ENCODE assay signal across 24 cellular contexts in the genomic region with DNA sequence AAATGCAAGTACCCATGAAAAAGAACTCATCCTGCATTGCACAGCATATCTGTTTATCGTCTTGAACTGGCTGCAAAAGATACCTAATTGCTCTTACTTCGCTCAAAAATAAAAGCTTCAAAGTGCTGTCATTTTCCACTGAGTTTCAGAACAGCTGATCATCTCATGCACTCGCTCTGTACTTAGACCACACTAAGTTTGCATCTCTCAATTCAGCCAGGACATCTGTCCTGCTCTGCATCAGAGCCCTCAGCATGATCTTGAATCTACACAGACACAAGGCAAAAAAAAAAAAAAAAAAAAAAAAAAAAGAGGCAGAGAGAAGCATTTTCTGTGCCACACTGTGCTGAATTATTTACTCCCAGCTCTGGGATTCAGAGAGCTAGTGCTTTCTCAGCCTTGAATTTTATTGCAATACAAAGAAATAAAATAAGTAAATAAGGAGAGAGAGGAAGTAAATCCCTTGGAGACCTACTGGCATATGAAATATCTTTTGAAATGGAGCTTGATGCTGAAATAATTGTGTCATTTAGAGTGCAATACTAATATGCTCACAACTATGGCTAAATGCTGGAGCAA.
"Had no signal": no experiment of that assay in that cellular context is flagged by ENCODE, and none has a peak within 500 bp of the region (broad histone marks: within the 10 kb centered on the region; RNA-seq: fewer than 3 reads in every experiment).

No MANE protein-coding gene starts in this region.

- H3K36me3 ChIP-seq: adrenal gland, esophagus squamous epithelium, spleen, uterus, WERI-Rb-1 had no signal

- DNase-seq: activated CD4-positive, alpha-beta T cell treated with anti-CD3 and anti-CD28 coated beads for 48 hours; activated CD4-positive, alpha-beta T cell treated with anti-CD3 and anti-CD28 coated beads, Interleukin-2, amount 50 U/mL, for 48 hours; activated CD8-positive, alpha-beta memory T cell treated with anti-CD3 and anti-CD28 coated beads for 24 hours; activated effector memory CD4-positive, alpha-beta T cell treated with Interleukin-2 at 50 U/mL for 16 hours; activated naive CD4-positive, alpha-beta T cell treated with Interleukin-2 at 50 U/mL for 16 hours; adrenal gland; aorta; body of pancreas; dermis blood vessel endothelial cell; effector CD4-positive, alpha-beta T cell; esophagus squamous epithelium; foreskin melanocyte; natural killer cell; right cardiac atrium; spleen; stimulated activated naive CD4-positive, alpha-beta T cell treated with Interleukin-2 at 50 U/mL for 16 hours; testis; trophoblast cell; uterus; WERI-Rb-1 had no signal

- H3K27ac Mint-ChIP-seq: activated naive CD8-positive, alpha-beta T cell; mesothelial cell of epicardium; natural killer cell had no signal

- H3K36me3 Mint-ChIP-seq: activated naive CD8-positive, alpha-beta T cell; mesothelial cell of epicardium; natural killer cell had no signal

- H3K4me1 Mint-ChIP-seq: natural killer cell had no signal

- H3K9me3 ChIP-seq: adrenal gland, body of pancreas, esophagus squamous epithelium, spleen, testis, uterus had no signal

- H3K27me3 ChIP-seq: body of pancreas, esophagus squamous epithelium, testis, uterus had no signal

- H3K27ac ChIP-seq: adrenal gland, body of pancreas, epithelial cell of prostate, esophagus squamous epithelium, spleen, testis, uterus, WERI-Rb-1 had no signal

- H3K4me3 ChIP-seq: adrenal gland, body of pancreas, esophagus squamous epithelium, spleen, testis, uterus had no signal

- H3K4me1 ChIP-seq: adrenal gland, esophagus squamous epithelium, spleen, testis, uterus had no signal

- H3K4me3 Mint-ChIP-seq: activated naive CD8-positive, alpha-beta T cell; mesothelial cell of epicardium; natural killer cell had no signal

- H3K27me3 Mint-ChIP-seq: activated naive CD8-positive, alpha-beta T cell had no signal

- H3K9me3 Mint-ChIP-seq: natural killer cell had no signal

- ATAC-seq: activated CD4-positive, CD25-positive, alpha-beta regulatory T cell treated with anti-CD3 and anti-CD28 coated beads, Interleukin-2, amount 50 U/mL, for 24 hours; body of pancreas; natural killer cell; right cardiac atrium had no signal
